In the genomic region with DNA sequence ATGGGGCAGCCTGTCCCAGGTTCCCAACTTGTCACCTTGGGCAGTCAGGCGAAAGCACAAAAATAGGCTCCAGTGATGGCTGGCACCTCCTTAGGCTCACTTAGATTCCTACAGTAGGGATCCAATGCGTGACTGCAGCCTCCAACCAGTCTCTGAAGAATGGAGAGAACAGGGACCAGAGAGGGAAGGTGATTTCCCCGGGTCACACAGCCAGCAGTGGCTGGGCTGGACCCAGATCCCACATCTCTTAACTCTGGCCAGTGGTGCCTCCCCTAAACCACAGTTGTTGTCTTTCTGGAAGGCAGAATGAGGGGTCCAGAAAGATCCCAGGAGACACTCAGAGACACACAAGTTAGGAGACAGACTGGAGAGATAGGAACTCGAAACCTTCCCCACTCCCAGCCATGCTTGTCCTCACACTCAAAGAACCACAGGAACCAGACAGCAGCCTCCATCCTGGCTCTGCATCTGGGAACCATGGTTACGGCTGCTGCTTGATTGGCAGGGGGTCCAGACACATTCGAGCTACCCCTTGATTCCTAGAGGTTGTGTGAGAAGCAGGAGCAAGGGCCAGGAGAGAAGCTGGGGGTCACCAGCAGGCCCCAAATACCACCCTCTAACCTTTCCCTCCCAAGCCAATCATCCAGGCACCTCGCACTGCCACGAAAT, we compare ENCODE assay signal across 25 cellular contexts. TPM values are rescaled to one million over a fixed set of nuclear protein-coding genes. Genes with fewer than 3 reads are reported as not detected.
A peak's percentile ranks its signal among the peaks of the same experiment; 100 is the strongest.
DNase-seq lines count a peak whose midpoint lies in the region; ATAC-seq, FAIRE-seq and TF ChIP-seq lines count a peak whose summit lies in the region.
"Had no signal": no experiment of that assay in that cellular context is flagged by ENCODE, and none has a peak within 500 bp of the region (broad histone marks: within the 10 kb centered on the region; RNA-seq: fewer than 3 reads in every experiment).

No MANE protein-coding gene starts in this region.

- H3K4me3 ChIP-seq in BLaER1 treated with 17β-estradiol and CSF1 and Interleukin-3, amounts not matched to agents 10 nM and 100 nM = no peak overlapping the region
- H3K4me3 ChIP-seq in GM12878 = no peak overlapping the region
- H3K4me3 ChIP-seq in neural cell (ENCODE audit: low read length) = peak overlapping the region; percentile 38
- H3K4me3 ChIP-seq in heart right ventricle = no peak overlapping the region
- H3K4me3 ChIP-seq: mucosa of descending colon had no signal

- 0 out of 22 replicates have a peak, but pooled peaks cover 0 to 5% (median 0%) of the 10 kb centered on the region in 11 experiments for H3K27me3 ChIP-seq in BLaER1 treated with 17β-estradiol and CSF1 and Interleukin-3, amounts not matched to agents 10 nM and 100 nM
- H3K27me3 ChIP-seq in GM12878 (replicated peaks in 1 of 2; ENCODE audit: control insufficient read depth in 2 of 2, insufficient read depth in 2 of 2, low read length in 1 of 2) (no peaks in the 10 kb centered on the region), neural cell (ENCODE audit: insufficient read depth, low read depth, low read length) (no peaks in the 10 kb centered on the region), heart right ventricle (no peaks in the 10 kb centered on the region)
- H3K27me3 ChIP-seq: BE2C had no signal

- POLR2A ChIA-PET in GM12878 (lab: Charles Lee) = no interaction called here

- H3F3A ChIP-seq in neural cell (ENCODE audit: insufficient read depth, low read length, poor library complexity, severe bottlenecking) = no peaks in the 10 kb centered on the region

- FAIRE-seq in GM12878 (lab: Jason Lieb, UNC) = no peak

- TF ChIP-seq EP300 in GM12878 (IDR thresholded peaks at IDR 0.05; ENCODE audit: borderline replicate concordance in 1 of 2, control insufficient read depth in 1 of 2, low read depth in 2 of 2, low read length in 2 of 2) (no peak), neural cell (conservative IDR thresholded peaks at IDR 0.05; ENCODE audit: poor library complexity, severe bottlenecking) (no peak)

- no peak for TF ChIP-seq POLR2A in GM12878 (IDR thresholded peaks at IDR 0.05; ENCODE audit: low read depth, low read length)

- H3K9me3 ChIP-seq in BLaER1 treated with 17β-estradiol and CSF1 and Interleukin-3, amounts not matched to agents 10 nM and 100 nM (replicated peaks in 1 of 11) = no peaks in the 10 kb centered on the region
- no peaks in the 10 kb centered on the region for H3K9me3 ChIP-seq in GM12878 (replicated peaks; ENCODE audit: control insufficient read depth, insufficient read depth, low read length)
- H3K9me3 ChIP-seq in neural cell (ENCODE audit: low read length) = no peaks in the 10 kb centered on the region
- H3K9me3 ChIP-seq in heart right ventricle = no peaks in the 10 kb centered on the region
- H3K9me3 ChIP-seq: BE2C, mucosa of descending colon had no signal

- DNase-seq in GM12878 (ENCODE audit: low read depth, low spot score) = no peak
- no peak for DNase-seq in epithelial cell of prostate (ENCODE audit: low read depth, low spot score)
- DNase-seq in DMS53 treated with DMSO at 0.1 percent for 48 hours (lab: John Stamatoyannopoulos, UW; ENCODE audit: unreplicated experiment) = no peak
- DNase-seq in HT-29 (ENCODE audit: low spot score) = no peak
- DNase-seq in activated naive CD4-positive, alpha-beta T cell treated with anti-CD3 and anti-CD28 coated beads, Interleukin-2, amount 50 U/mL, for 72 hours (ENCODE audit: low spot score in 2 of 2) = no peak
- DNase-seq in heart right ventricle = no peak
- DNase-seq: activated CD4-positive, alpha-beta T cell treated with anti-CD3 and anti-CD28 coated beads for 4 hours; activated CD8-positive, alpha-beta memory T cell treated with anti-CD3 and anti-CD28 coated beads for 24 hours; activated gamma-delta T cell treated with Interleukin-2 at 50 U/mL for 16 hours; activated T-cell treated with anti-CD3 and anti-CD28 coated beads, Interleukin-2, amount 50 U/mL, for 1 hour; BE2C; dermis blood vessel endothelial cell; DND-41; H7; Kasumi-1; left ventricle myocardium superior; NCI-H187; NCI-H82; substantia nigra had no signal

- peak overlapping the region in 7 of 11 experiments; percentile 13 to 57 (median 32); a peak in 11 of 22 replicates for H3K27ac ChIP-seq in BLaER1 treated with 17β-estradiol and CSF1 and Interleukin-3, amounts not matched to agents 10 nM and 100 nM
- no peak overlapping the region for H3K27ac ChIP-seq in GM12878 (ENCODE audit: control insufficient read depth, insufficient read depth)
- peak overlapping the region; percentile 86 for H3K27ac ChIP-seq in epithelial cell of prostate
- H3K27ac ChIP-seq in neural cell (ENCODE audit: low read length) = peak overlapping the region; percentile 48
- H3K27ac ChIP-seq in heart right ventricle = no peak overlapping the region
- H3K27ac ChIP-seq: RWPE1 had no signal

- no peaks in the 10 kb centered on the region for H3K36me3 ChIP-seq in BLaER1 treated with 17β-estradiol and CSF1 and Interleukin-3, amounts not matched to agents 10 nM and 100 nM
- H3K36me3 ChIP-seq in GM12878 (ENCODE audit: control insufficient read depth in 2 of 2, insufficient read depth in 2 of 2, low read length in 1 of 2) = no peaks in the 10 kb centered on the region
- no peaks in the 10 kb centered on the region for H3K36me3 ChIP-seq in neural cell (ENCODE audit: insufficient read depth, low read length)
- no peaks in the 10 kb centered on the region for H3K36me3 ChIP-seq in heart right ventricle
- H3K36me3 ChIP-seq: BE2C had no signal

- H3K4me2 ChIP-seq in BLaER1 treated with 17β-estradiol and CSF1 and Interleukin-3, amounts not matched to agents 10 nM and 100 nM = peak overlapping the region; percentile 10 to 90 (median 57); a peak in 19 of 22 replicates
- H3K4me2 ChIP-seq in GM12878 (ENCODE audit: control insufficient read depth, insufficient read depth) (no peak overlapping the region), neural cell (ENCODE audit: low read length) (peak overlapping the region; percentile 35)

- H3K9me2 ChIP-seq in neural cell (ENCODE audit: insufficient read depth, low read length) = no peaks in the 10 kb centered on the region

- CTCF ChIA-PET in GM12878 (lab: Yijun Ruan, JAX) = interaction anchor here (1.4 kb wide), 1 partner anchor 85 kb away, joined by 4 read pairs; no protein-coding TSS in a partner anchor

- SMC1A ChIA-PET in GM12878 (lab: Charles Lee; ENCODE audit: uncharacterized antibody, unreplicated experiment) = no interaction called here

- intact Hi-C loops in GM12878 (cut with micrococcal nuclease; ENCODE audit: unreplicated experiment) = no loop called here
- intact Hi-C loops in heart right ventricle (cut with DNase I) = no loop called here

- RAD21 ChIA-PET in GM12878 (lab: Charles Lee; ENCODE audit: unreplicated experiment) = no interaction called here

- no peak for TF ChIP-seq CTCF in GM12878 (IDR thresholded peaks at IDR 0.05 in 2 of 3, conservative IDR thresholded peaks at IDR 0.05 in 1 of 3; ENCODE audit: control insufficient read depth in 2 of 3, extremely low read depth in 1 of 3, insufficient read depth in 1 of 3, low read depth in 3 of 3, low read length in 3 of 3)
- TF ChIP-seq CTCF in neural cell (IDR thresholded peaks at IDR 0.05; ENCODE audit: poor library complexity, severe bottlenecking) = no peak
- no peak for TF ChIP-seq CTCF in heart right ventricle (IDR thresholded peaks at IDR 0.05)

- ATAC-seq in GM12878 (no peak), heart right ventricle (no peak)
- ATAC-seq in activated naive CD4-positive, alpha-beta T cell treated with anti-CD3 and anti-CD28 coated beads, Interleukin-2, amount 50 U/mL, for 72 hours = no peak
- ATAC-seq: left ventricle myocardium superior, SK-N-SH treated with all-trans-retinoic acid at 6 μM for 48 hours had no signal

- no peak overlapping the region for H2AFZ ChIP-seq in GM12878 (ENCODE audit: control insufficient read depth, low read depth, low read length)
- no peak overlapping the region for H2AFZ ChIP-seq in neural cell (ENCODE audit: low read depth, low read length)

- H3K27ac Mint-ChIP-seq in activated naive CD4-positive, alpha-beta T cell treated with anti-CD3 and anti-CD28 coated beads, Interleukin-2, amount 50 U/mL, for 72 hours = no peak overlapping the region

- H3K4me1 ChIP-seq in BLaER1 treated with 17β-estradiol and CSF1 and Interleukin-3, amounts not matched to agents 10 nM and 100 nM = peaks cover 15 to 96% (median 77%) of the 10 kb centered on the region in 10 experiments
- H3K4me1 ChIP-seq in GM12878 (ENCODE audit: control insufficient read depth, insufficient read depth, low read length) = peaks cover 4% of the 10 kb centered on the region
- H3K4me1 ChIP-seq in heart right ventricle = peaks cover 0 to 28% (median 0%) of the 10 kb centered on the region in 9 donors
- H3K4me1 ChIP-seq: BE2C had no signal

- TF ChIP-seq RAD21 in GM12878 (IDR thresholded peaks at IDR 0.05; ENCODE audit: insufficient read depth, low read depth, low read length) = no peak
- no peak for TF ChIP-seq RAD21 in neural cell (conservative IDR thresholded peaks at IDR 0.05)

- H3K79me2 ChIP-seq in GM12878 (ENCODE audit: control insufficient read depth, insufficient read depth, low read length) (no peaks in the 10 kb centered on the region), neural cell (replicated peaks; ENCODE audit: insufficient read depth, low read length) (no peaks in the 10 kb centered on the region)

- peak overlapping the region in 6 of 11 experiments; percentile 2 to 25 (median 16); a peak in 3 of 22 replicates for H3K9ac ChIP-seq in BLaER1 treated with 17β-estradiol and CSF1 and Interleukin-3, amounts not matched to agents 10 nM and 100 nM
- H3K9ac ChIP-seq in GM12878 (ENCODE audit: control insufficient read depth, insufficient read depth, low read length) = no peak overlapping the region
- H3K9ac ChIP-seq in neural cell (ENCODE audit: low read length) = peak overlapping the region; percentile 17

- no peaks in the 10 kb centered on the region for H3K9me3 Mint-ChIP-seq in activated naive CD4-positive, alpha-beta T cell treated with anti-CD3 and anti-CD28 coated beads, Interleukin-2, amount 50 U/mL, for 72 hours

- no peaks in the 10 kb centered on the region for H3K36me3 Mint-ChIP-seq in activated naive CD4-positive, alpha-beta T cell treated with anti-CD3 and anti-CD28 coated beads, Interleukin-2, amount 50 U/mL, for 72 hours

- 37% methylated on average over 8 of the region's 8 CpGs for WGBS in GM12878 (ENCODE audit: insufficient coverage, insufficient replicate concordance, low lambda C conversion rate, missing lambda C conversion rate)
- 69 to 71% methylated on average over 8 of the region's 8 CpGs for WGBS in heart right ventricle, 2 donors

- in situ Hi-C loops in GM12878 (cut with MboI) = no loop called here

- H4K20me1 ChIP-seq in BLaER1 treated with 17β-estradiol and CSF1 and Interleukin-3, amounts not matched to agents 10 nM and 100 nM = no peaks in the 10 kb centered on the region
- no peaks in the 10 kb centered on the region for H4K20me1 ChIP-seq in GM12878 (ENCODE audit: control insufficient read depth, insufficient read depth)
- no peaks in the 10 kb centered on the region for H4K20me1 ChIP-seq in neural cell (ENCODE audit: insufficient read depth)

- BruUV-seq in GM12878 (replicated peaks; lab: Mats Ljungman, UMichigan) = no TSS peak

RNA-seq across cellular contexts. Expression of a gene that starts 33.1 kb away (rescaled TPM):
- 10.5 and 11.5 TPM in 2 replicates for total RNA-seq in GM12878 (2013; cell fraction: nucleolus; rRNA removed)
- 5.9 and 7.2 TPM in 2 replicates for total RNA-seq in GM12878 (2014; rRNA removed)
- 4.7 and 5.3 TPM in 2 replicates for total RNA-seq in GM12878 (2014; rRNA removed; fragmentation: Illumina TruSeq; extraction: Trizol)
- 13.1 and 13.3 TPM in 2 replicates for total RNA-seq in GM12878 (2021)
- 1.6 TPM for polyA plus RNA-seq in GM12878 (2011; ENCODE audit: low read depth)
- 2.6 and 4.6 TPM in 2 replicates for polyA plus RNA-seq in GM12878 (2011; rRNA removed)
- 5.6 and 6.2 TPM in 2 replicates for polyA plus RNA-seq in GM12878 (2011; cell fraction: cytosol; rRNA removed)
- 12.7 and 13.6 TPM in 2 replicates for polyA plus RNA-seq in GM12878 (2011; cell fraction: nucleus; rRNA removed)
- 3.6 and 5.1 TPM in 2 replicates for polyA plus RNA-seq in GM12878 (2012)
- polyA plus RNA-seq in GM12878 (2014; fragmentation: Illumina TruSeq; extraction: Trizol) = 7.8 and 13.2 TPM in 2 replicates
- polyA plus RNA-seq in GM12878 (2014; fragmentation: Nextera tagmentation; extraction: Ambion mirVana) = 1 to 10 TPM; 1.7 to 2.7 TPM
- 9.3 and 10.4 TPM in 2 replicates for polyA plus RNA-seq in GM12878 (2014; rRNA removed)
- polyA plus RNA-seq in GM12878 (2016; fragmentation: Nextera tagmentation; extraction: Ambion mirVana) = 1 to 10 TPM; 3.6 to 3.7 TPM
- polyA minus RNA-seq in GM12878 (2011; rRNA and poly(A)+ RNA removed) = 3.5 and 3.7 TPM in 2 replicates
- 1.1 and 2.6 TPM in 2 replicates for polyA minus RNA-seq in GM12878 (2011; cell fraction: cytosol; rRNA and poly(A)+ RNA removed)
- polyA minus RNA-seq in GM12878 (2011; cell fraction: nucleus; rRNA and poly(A)+ RNA removed) = 1.7 and 2.3 TPM in 2 replicates
- 6.7 and 8.0 TPM in 2 replicates for polyA plus RNA-seq in neural cell
- polyA minus RNA-seq in neural cell = 6.8 and 8.2 TPM in 2 replicates
- total RNA-seq in HT-29 (2014; rRNA removed; shearing (Covaris generic)) = 0.13 and 0.53 TPM in 2 replicates
- under 1 TPM in 1 of 2 donors, not detected in 1; 0.12 TPM for total RNA-seq in activated naive CD4-positive, alpha-beta T cell treated with anti-CD3 and anti-CD28 coated beads, Interleukin-2, amount 50 U/mL, for 72 hours
- 10 to 100 TPM; 16.7 to 45.8 (median 24.8) TPM for total RNA-seq in heart right ventricle
- 10 to 100 TPM in 1 of 2 donors, 1 to 10 TPM in 1; 9.7 to 31.5 TPM for polyA plus RNA-seq in heart right ventricle
- total RNA-seq: T-helper 2 cell treated with Interferon-gamma antibody and Interleukin-4, amounts not matched to agents 100 ng/mL and 5 ng/mL, for 36 hours had no signal

Comparison
In these comparisons a context has a peak if more than half of its experiments do, and no peak if none do; other contexts are left out.
1. H3K27ac ChIP-seq: peak in BLaER1 treated with 17β-estradiol and CSF1 and Interleukin-3, amounts not matched to agents 10 nM and 100 nM (7 of 11), epithelial cell of prostate (single experiment) and neural cell (single experiment); none in GM12878 (single experiment) and heart right ventricle (0 of 10).